In the genomic region with DNA sequence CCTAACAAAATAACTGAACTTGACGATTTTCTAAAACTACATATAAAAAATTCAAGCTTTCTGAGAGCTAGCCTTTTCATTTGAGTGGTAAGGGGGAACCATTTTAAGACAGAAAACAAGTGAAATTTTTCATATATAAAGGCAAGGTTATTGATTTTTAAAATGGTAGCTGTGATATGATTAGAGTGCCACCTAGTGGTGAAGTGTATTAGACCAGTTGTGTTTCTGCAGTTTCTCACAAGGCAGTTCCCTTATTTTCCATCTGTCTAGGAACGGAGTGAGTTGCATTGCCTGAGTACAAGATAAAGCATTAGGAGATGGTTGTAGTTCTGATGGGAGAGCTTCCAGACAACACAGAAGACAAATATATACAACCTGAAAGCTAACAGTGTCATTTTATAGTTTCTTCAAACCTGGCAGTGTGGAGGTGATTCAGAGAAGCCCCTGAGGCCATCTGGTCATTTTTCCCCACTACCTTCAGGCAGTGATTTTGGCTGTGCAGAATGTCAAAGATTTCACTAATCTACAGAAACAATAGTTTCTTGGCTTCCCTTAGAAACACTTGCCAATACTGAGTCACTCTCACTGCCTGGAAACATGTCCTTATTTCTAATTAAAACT, we compare ENCODE assay signal across 8 cellular contexts.
DNase-seq lines count a peak whose midpoint lies in the region; ATAC-seq and TF ChIP-seq lines count a peak whose summit lies in the region.

No MANE protein-coding gene starts in this region.

- H4K20me1 ChIP-seq in DOHH2 (ENCODE audit: control insufficient read depth, insufficient read depth, low read depth, low read length), result no peaks in the 10 kb centered on the region

- CTCF ChIA-PET in Panc1 (lab: Charles Lee), result no interaction called here

- DNase-seq in KBM-7 (peak; percentile 80), Panc1 (ENCODE audit: low read depth, low spot score) (peak; percentile 38), dermis microvascular lymphatic vessel endothelial cell (ENCODE audit: low read depth in 2 of 2) (peak; percentile 39 to 66), mucosa of descending colon (peak in 1 of 3 donors; percentile 45)
- DNase-seq in activated effector memory CD4-positive, alpha-beta T cell treated with anti-CD3 and anti-CD28 coated beads, Interleukin-2, amount 50 U/mL, for 16 hours, result no peak
- no peak for DNase-seq in activated CD8-positive, alpha-beta memory T cell treated with anti-CD3 and anti-CD28 coated beads, Interleukin-2, amount 50 U/mL, for 4 hours

- TF ChIP-seq CTCF in DOHH2 (IDR thresholded peaks at IDR 0.05; ENCODE audit: low read depth, low read length, poor library complexity, severe bottlenecking) (peak; percentile 84), Panc1 (IDR thresholded peaks at IDR 0.05) (peak; percentile 78), mucosa of descending colon (IDR thresholded peaks at IDR 0.05) (peak; percentile 50)

- H3K27me3 ChIP-seq in DOHH2 (ENCODE audit: control insufficient read depth, low read length), result 0 out of 2 replicates have a peak, but pooled peaks cover under 1% of the 10 kb centered on the region
- H3K27me3 ChIP-seq in Panc1 (ENCODE audit: control insufficient read depth, insufficient read depth, low read length), result no peaks in the 10 kb centered on the region

- H3K36me3 ChIP-seq in DOHH2 (ENCODE audit: control insufficient read depth, low read length), result no peaks in the 10 kb centered on the region
- H3K36me3 ChIP-seq in Panc1 (ENCODE audit: control insufficient read depth, insufficient read depth, low read length), result no peaks in the 10 kb centered on the region
- H3K36me3 ChIP-seq in mucosa of descending colon (ENCODE audit: low read depth), result no peaks in the 10 kb centered on the region

- no TSS peak for BruUV-seq in Panc1 (replicated peaks; lab: Mats Ljungman, UMichigan)

- intact Hi-C loops in Panc1 (cut with micrococcal nuclease; ENCODE audit: unreplicated experiment) (no loop called here), mucosa of descending colon (cut with DNase I, micrococcal nuclease) (no loop called here)

- no peaks in the 10 kb centered on the region for H3K9me3 ChIP-seq in DOHH2 (ENCODE audit: control insufficient read depth, insufficient read depth, low read length)
- H3K9me3 ChIP-seq in Panc1 (ENCODE audit: control insufficient read depth, insufficient read depth, low read depth, low read length), result no peaks in the 10 kb centered on the region
- no peaks in the 10 kb centered on the region for H3K9me3 ChIP-seq in mucosa of descending colon

- in situ Hi-C loops in KBM-7 (cut with MboI; ENCODE audit: low pct_unique_long_range_greater_than_20kb, low sequenced_read_pairs), result no loop called here
- in situ Hi-C loops in Panc1 (cut with HindIII; ENCODE audit: low pct_unique_long_range_greater_than_20kb, low sequenced_read_pairs), result no loop called here

- no peaks in the 10 kb centered on the region for H3K79me2 ChIP-seq in DOHH2 (ENCODE audit: control insufficient read depth, low read length)

- POLR2A ChIA-PET in Panc1 (lab: Charles Lee), result no interaction called here

- H3F3A ChIP-seq in DOHH2 (ENCODE audit: control insufficient read depth, insufficient read depth), result no peaks in the 10 kb centered on the region

- H3K4me2 ChIP-seq in DOHH2 (ENCODE audit: low read length), result no peak overlapping the region; the same call in 1 of the 2 replicates

- peak; percentile 72 for ATAC-seq in GM21423 (IDR thresholded peaks at IDR 0.05; ENCODE audit: unreplicated experiment)
- ATAC-seq in Panc1, result no peak
- peak; percentile 51 for ATAC-seq in mucosa of descending colon

- H3K27ac ChIP-seq in DOHH2 (ENCODE audit: low read depth, low read length) (no peak overlapping the region), Panc1 (ENCODE audit: low read length) (no peak overlapping the region)

- H3K9me2 ChIP-seq in DOHH2 (replicated peaks; ENCODE audit: control insufficient read depth, low read length), result no peaks in the 10 kb centered on the region

- H3K4me3 ChIP-seq in DOHH2 (ENCODE audit: low read length) (no peak overlapping the region), Panc1 (ENCODE audit: low read depth in 2 of 2, low read length in 2 of 2) (no peak overlapping the region), mucosa of descending colon (no peak overlapping the region)

- H3K4me1 ChIP-seq in DOHH2 (ENCODE audit: control insufficient read depth, low read length) (peaks cover 11% of the 10 kb centered on the region), Panc1 (ENCODE audit: control insufficient read depth, insufficient read depth, low read length) (no peaks in the 10 kb centered on the region), mucosa of descending colon (ENCODE audit: low read depth) (no peaks in the 10 kb centered on the region)

Comparison
In these comparisons a context has a peak if more than half of its experiments do, and no peak if none do; other contexts are left out.
1. DNase-seq: peak in KBM-7 (single experiment), Panc1 (single experiment) and dermis microvascular lymphatic vessel endothelial cell (2 of 2); none in activated effector memory CD4-positive, alpha-beta T cell treated with anti-CD3 and anti-CD28 coated beads, Interleukin-2, amount 50 U/mL, for 16 hours (single experiment) and activated CD8-positive, alpha-beta memory T cell treated with anti-CD3 and anti-CD28 coated beads, Interleukin-2, amount 50 U/mL, for 4 hours (single experiment).
2. Peak in every context shown above with its lines, with median percentiles within 50 percentile points of each other: CTCF ChIP-seq.